ENCODE assay signal across 8 cellular contexts in the genomic region with DNA sequence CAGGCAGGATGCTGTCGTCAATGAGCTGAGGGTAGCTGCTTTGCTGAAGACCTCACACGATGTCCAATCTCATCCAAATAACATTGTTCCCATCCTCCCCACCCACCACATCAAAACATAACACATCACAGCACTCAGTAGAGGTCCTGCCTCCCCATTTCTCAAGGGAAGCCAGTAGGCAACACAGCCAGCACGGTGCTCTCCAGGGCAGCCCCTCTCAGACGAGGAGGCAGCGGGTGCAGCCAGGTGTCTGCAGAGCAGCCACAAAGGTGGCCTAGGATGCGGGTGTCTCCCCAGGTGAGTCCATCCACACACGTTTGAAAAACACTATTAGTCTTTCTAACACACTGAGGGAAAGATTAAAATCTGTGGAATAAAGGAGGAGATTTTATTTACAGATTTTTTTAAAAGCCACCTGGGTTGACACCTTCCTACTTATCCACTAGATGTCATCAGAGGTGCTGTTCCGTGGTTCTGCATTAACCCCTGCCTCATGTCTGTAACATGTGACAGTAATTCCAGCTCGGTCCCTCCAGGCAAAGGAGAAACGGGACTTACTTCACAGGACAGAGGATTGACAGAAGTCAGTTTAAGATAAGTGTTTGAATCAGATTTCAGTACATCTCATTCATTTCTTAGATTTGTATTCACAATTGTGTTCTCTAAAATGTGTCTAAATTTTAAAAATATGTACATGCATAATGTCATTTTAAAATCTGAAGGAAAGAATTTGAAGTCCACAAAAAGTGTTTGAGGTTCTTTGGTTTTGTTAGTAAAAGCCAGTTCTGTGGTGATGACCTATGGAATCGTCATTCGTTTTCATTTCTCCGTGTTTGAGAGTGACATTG.
A peak's percentile ranks its signal among the peaks of the same experiment; 100 is the strongest.
DNase-seq lines count a peak whose midpoint lies in the region; ATAC-seq and TF ChIP-seq lines count a peak whose summit lies in the region.

No MANE protein-coding gene starts in this region.

- H3K4me3 ChIP-seq in breast epithelium (no peak overlapping the region), lower lobe of right lung (no peak overlapping the region)

- H3K27me3 Mint-ChIP-seq in CD4-positive, alpha-beta T cell = no peaks in the 10 kb centered on the region

- peaks cover 32% of the 10 kb centered on the region for H3K4me1 Mint-ChIP-seq in CD4-positive, alpha-beta T cell (ENCODE audit: low read depth)

- H3K27ac Mint-ChIP-seq in CD4-positive, alpha-beta T cell = no peak overlapping the region

- peak in 2 of 10 experiments; percentile 18 to 20 for DNase-seq in CD4-positive, alpha-beta T cell
- peak; percentile 34 to 69 for DNase-seq in NCI-H524 (lab: John Stamatoyannopoulos, UW)
- no peak for DNase-seq in breast epithelium (ENCODE audit: low spot score in 2 of 2)
- no peak for DNase-seq in lower lobe of right lung
- no peak for DNase-seq in epidermal melanocyte (ENCODE audit: insufficient read length, low spot score)
- DNase-seq in activated CD4-positive, alpha-beta T cell treated with anti-CD3 and anti-CD28 coated beads, Interleukin-2, amount 50 U/mL, for 4 hours = no peak

- TF ChIP-seq POLR2A in breast epithelium (IDR thresholded peaks at IDR 0.05) = no peak

- POLR2A ChIA-PET in CD4-positive, alpha-beta T cell (lab: Charles Lee) = interaction anchor here (0.6 to 1.8 kb wide), 6 partner anchors 12 to 163 kb away, joined by 3 to 6 read pairs (median 4); no protein-coding TSS in a partner anchor

- H3K9me3 ChIP-seq in CD4-positive, alpha-beta T cell (ENCODE audit: control insufficient read depth, low read length) = no peaks in the 10 kb centered on the region
- no peaks in the 10 kb centered on the region for H3K9me3 ChIP-seq in breast epithelium
- no peaks in the 10 kb centered on the region for H3K9me3 ChIP-seq in lower lobe of right lung

- peak; percentile 80 for TF ChIP-seq CTCF in CD4-positive, alpha-beta T cell (IDR thresholded peaks at IDR 0.05)
- TF ChIP-seq CTCF in breast epithelium (IDR thresholded peaks at IDR 0.05) (peak in 2 of 3 donors; percentile 28 to 31), lower lobe of right lung (IDR thresholded peaks at IDR 0.05) (peak; percentile 28)

- H3K36me3 ChIP-seq in breast epithelium = no peaks in the 10 kb centered on the region
- peaks cover 12% of the 10 kb centered on the region for H3K36me3 ChIP-seq in lower lobe of right lung

- no peaks in the 10 kb centered on the region for H3K27me3 ChIP-seq in CD4-positive, alpha-beta T cell (ENCODE audit: control insufficient read depth, insufficient read depth, low read length)
- no peaks in the 10 kb centered on the region for H3K27me3 ChIP-seq in breast epithelium
- H3K27me3 ChIP-seq in lower lobe of right lung (ENCODE audit: low read depth) = no peaks in the 10 kb centered on the region

- no peak overlapping the region for H3K27ac ChIP-seq in CD4-positive, alpha-beta T cell (ENCODE audit: low read depth, low read length)
- H3K27ac ChIP-seq in breast epithelium (no peak overlapping the region), lower lobe of right lung (no peak overlapping the region)

- H3K9me3 Mint-ChIP-seq in CD4-positive, alpha-beta T cell = no peaks in the 10 kb centered on the region

- H3K36me3 Mint-ChIP-seq in CD4-positive, alpha-beta T cell (ENCODE audit: low read depth) = no peaks in the 10 kb centered on the region

- peak; percentile 70 for ATAC-seq in CD4-positive, alpha-beta T cell (ENCODE audit: poor library complexity)
- ATAC-seq in GM18858 (IDR thresholded peaks at IDR 0.05; ENCODE audit: unreplicated experiment) = peak; percentile 82
- ATAC-seq in HG03196 (IDR thresholded peaks at IDR 0.05; ENCODE audit: unreplicated experiment) = peak; percentile 56
- no peak for ATAC-seq in lower lobe of right lung

- H3K4me1 ChIP-seq in breast epithelium (no peaks in the 10 kb centered on the region), lower lobe of right lung (no peaks in the 10 kb centered on the region)

- CTCF ChIA-PET in CD4-positive, alpha-beta T cell (lab: Charles Lee) = interaction anchor here (0.7 to 1.0 kb wide), 3 partner anchors 36 to 89 kb away, joined by 3 to 4 read pairs (median 3); no protein-coding TSS in a partner anchor

- intact Hi-C loops in CD4-positive, alpha-beta T cell (cut with DNase I, micrococcal nuclease) = loop anchor here (1.0 to 10.0 kb wide), 4 partner anchors 34 to 292 kb away; no protein-coding TSS in a partner anchor
- intact Hi-C loops in breast epithelium (cut with DNase I; ENCODE audit: low total_unique reads) (no loop called here), lower lobe of right lung (cut with DNase I) (no loop called here)

- H3K4me3 Mint-ChIP-seq in CD4-positive, alpha-beta T cell = no peak overlapping the region

Comparison
In these comparisons a context has a peak if more than half of its experiments do, and no peak if none do; other contexts are left out.
1. ATAC-seq: peak in CD4-positive, alpha-beta T cell (single experiment), GM18858 (single experiment) and HG03196 (single experiment); none in lower lobe of right lung (0 of 2).
2. DNase-seq: peak in NCI-H524 (2 of 2); none in breast epithelium (0 of 2), lower lobe of right lung (single experiment), epidermal melanocyte (single experiment) and activated CD4-positive, alpha-beta T cell treated with anti-CD3 and anti-CD28 coated beads, Interleukin-2, amount 50 U/mL, for 4 hours (0 of 2).
3. CTCF ChIP-seq: peak in every context shown above with its lines; median percentile 80 in CD4-positive, alpha-beta T cell; 30 in breast epithelium; 28 in lower lobe of right lung.
4. intact Hi-C loops: an anchor here in CD4-positive, alpha-beta T cell (1.0 to 10.0 kb wide); none called in breast epithelium and lower lobe of right lung.